Comparison of ENCODE assay signal across 8 cellular contexts in the genomic region with DNA sequence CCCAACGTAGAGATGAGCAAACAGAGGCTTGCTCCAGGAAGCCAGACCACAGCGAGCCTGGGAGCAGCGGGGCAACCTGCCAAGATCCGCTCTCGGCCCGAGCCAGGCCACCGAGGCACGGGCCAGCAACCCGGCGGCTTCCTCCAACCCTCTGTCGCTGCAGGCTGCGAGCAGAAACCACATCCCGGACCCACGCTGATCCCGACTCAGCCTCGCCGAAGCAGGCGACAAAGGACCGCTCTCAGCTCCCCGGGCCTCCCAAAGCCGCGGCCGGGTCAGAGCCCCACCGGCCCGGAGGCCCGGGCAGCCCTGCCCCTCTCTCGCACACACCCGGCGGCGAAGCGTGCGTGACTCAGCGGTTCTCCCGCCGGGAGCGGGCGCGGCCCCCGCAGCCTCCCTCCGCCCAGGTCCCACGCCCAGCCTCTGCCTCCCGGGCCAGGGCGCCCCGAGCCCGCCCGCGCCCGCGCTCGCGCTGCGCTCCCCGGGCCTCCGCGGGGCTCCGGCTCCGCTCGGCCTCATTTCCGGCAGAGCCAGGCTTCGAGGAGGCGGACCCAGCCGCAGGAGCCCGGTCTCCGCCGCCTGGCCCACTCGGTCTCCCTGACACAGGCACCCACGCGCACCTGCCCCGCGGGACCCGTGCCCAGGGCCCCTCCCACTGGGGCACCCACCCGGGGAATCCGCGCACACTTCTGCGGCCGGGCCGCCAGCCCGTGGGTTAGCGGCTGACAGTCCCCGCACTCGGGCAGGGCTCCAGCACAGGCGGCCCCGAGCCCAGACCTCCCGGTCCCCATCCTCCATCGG. TPM values are rescaled to one million over a fixed set of nuclear protein-coding genes. Genes with fewer than 3 reads are reported as not detected.
A peak's percentile ranks its signal among the peaks of the same experiment; 100 is the strongest.
DNase-seq lines count a peak whose midpoint lies in the region; ATAC-seq and TF ChIP-seq lines count a peak whose summit lies in the region.

No MANE protein-coding gene starts in this region.

- H3K4me3 Mint-ChIP-seq in glutamatergic neuron (ENCODE audit: unreplicated experiment), result peak overlapping the region; percentile 70

- no peak for TF ChIP-seq CTCF in glutamatergic neuron (IDR thresholded peaks at IDR 0.05; ENCODE audit: partially characterized antibody, unreplicated experiment)

- H3K27ac Mint-ChIP-seq in activated naive CD4-positive, alpha-beta T cell treated with anti-CD3 and anti-CD28 coated beads, Interleukin-2, amount 50 U/mL, for 72 hours, result no peak overlapping the region
- H3K27ac Mint-ChIP-seq in glutamatergic neuron (ENCODE audit: unreplicated experiment), result no peak overlapping the region

- H3K27me3 Mint-ChIP-seq in glutamatergic neuron (ENCODE audit: unreplicated experiment), result peaks cover 14% of the 10 kb centered on the region

- peak; percentile 31 for DNase-seq in stimulated activated CD4-positive, alpha-beta T cell treated with anti-CD3 and anti-CD28 coated beads, Interleukin-15, amount 100 ng/mL, for 24 hours
- no peak for DNase-seq in stimulated activated CD4-positive, alpha-beta T cell treated with anti-CD3 and anti-CD28 coated beads, Interleukin-12 subunit alpha, Interleukin-12 subunit beta, amount 100 ng/mL, for 4 hours
- DNase-seq in activated naive CD4-positive, alpha-beta T cell treated with anti-CD3 and anti-CD28 coated beads, Interleukin-2, amount 50 U/mL, for 72 hours (ENCODE audit: low spot score in 2 of 2), result peak in 1 of 2 donors; percentile 18
- peak; percentile 49 for DNase-seq in glutamatergic neuron
- DNase-seq in occipital lobe (lab: John Stamatoyannopoulos, UW), result peak; percentile 53
- no peak for DNase-seq in inferior parietal cortex (ENCODE audit: extremely low spot score)

- ATAC-seq in activated naive CD4-positive, alpha-beta T cell treated with anti-CD3 and anti-CD28 coated beads, Interleukin-2, amount 50 U/mL, for 72 hours, result peak; percentile 14 to 59
- ATAC-seq in HG03108 (IDR thresholded peaks at IDR 0.05; ENCODE audit: unreplicated experiment), result no peak
- ATAC-seq in HG02973 (IDR thresholded peaks at IDR 0.05; ENCODE audit: unreplicated experiment), result no peak

- H3K9me3 Mint-ChIP-seq in activated naive CD4-positive, alpha-beta T cell treated with anti-CD3 and anti-CD28 coated beads, Interleukin-2, amount 50 U/mL, for 72 hours, result no peaks in the 10 kb centered on the region
- peaks cover 3% of the 10 kb centered on the region for H3K9me3 Mint-ChIP-seq in glutamatergic neuron (ENCODE audit: unreplicated experiment)

- no peaks in the 10 kb centered on the region for H3K36me3 Mint-ChIP-seq in activated naive CD4-positive, alpha-beta T cell treated with anti-CD3 and anti-CD28 coated beads, Interleukin-2, amount 50 U/mL, for 72 hours
- H3K36me3 Mint-ChIP-seq in glutamatergic neuron (ENCODE audit: unreplicated experiment), result no peaks in the 10 kb centered on the region

- no peaks in the 10 kb centered on the region for H3K4me1 Mint-ChIP-seq in glutamatergic neuron (ENCODE audit: low read depth, unreplicated experiment)

RNA-seq across cellular contexts. Expression of a gene that starts 1.7 kb away (rescaled TPM):
- total RNA-seq in activated naive CD4-positive, alpha-beta T cell treated with anti-CD3 and anti-CD28 coated beads, Interleukin-2, amount 50 U/mL, for 72 hours, result not detected
- 9.4 TPM for total RNA-seq in glutamatergic neuron (ENCODE audit: unreplicated experiment)
- 44.1 TPM for total RNA-seq in occipital lobe

Comparison
In these comparisons a context has a peak if more than half of its experiments do, and no peak if none do; other contexts are left out.
1. DNase-seq: peak in stimulated activated CD4-positive, alpha-beta T cell treated with anti-CD3 and anti-CD28 coated beads, Interleukin-15, amount 100 ng/mL, for 24 hours (single experiment), glutamatergic neuron (single experiment) and occipital lobe (single experiment); none in stimulated activated CD4-positive, alpha-beta T cell treated with anti-CD3 and anti-CD28 coated beads, Interleukin-12 subunit alpha, Interleukin-12 subunit beta, amount 100 ng/mL, for 4 hours (single experiment) and inferior parietal cortex (single experiment).
2. ATAC-seq: peak in activated naive CD4-positive, alpha-beta T cell treated with anti-CD3 and anti-CD28 coated beads, Interleukin-2, amount 50 U/mL, for 72 hours (2 of 2); none in HG03108 (single experiment) and HG02973 (single experiment).